Comparison of ENCODE assay signal across 8 cellular contexts in the genomic region with DNA sequence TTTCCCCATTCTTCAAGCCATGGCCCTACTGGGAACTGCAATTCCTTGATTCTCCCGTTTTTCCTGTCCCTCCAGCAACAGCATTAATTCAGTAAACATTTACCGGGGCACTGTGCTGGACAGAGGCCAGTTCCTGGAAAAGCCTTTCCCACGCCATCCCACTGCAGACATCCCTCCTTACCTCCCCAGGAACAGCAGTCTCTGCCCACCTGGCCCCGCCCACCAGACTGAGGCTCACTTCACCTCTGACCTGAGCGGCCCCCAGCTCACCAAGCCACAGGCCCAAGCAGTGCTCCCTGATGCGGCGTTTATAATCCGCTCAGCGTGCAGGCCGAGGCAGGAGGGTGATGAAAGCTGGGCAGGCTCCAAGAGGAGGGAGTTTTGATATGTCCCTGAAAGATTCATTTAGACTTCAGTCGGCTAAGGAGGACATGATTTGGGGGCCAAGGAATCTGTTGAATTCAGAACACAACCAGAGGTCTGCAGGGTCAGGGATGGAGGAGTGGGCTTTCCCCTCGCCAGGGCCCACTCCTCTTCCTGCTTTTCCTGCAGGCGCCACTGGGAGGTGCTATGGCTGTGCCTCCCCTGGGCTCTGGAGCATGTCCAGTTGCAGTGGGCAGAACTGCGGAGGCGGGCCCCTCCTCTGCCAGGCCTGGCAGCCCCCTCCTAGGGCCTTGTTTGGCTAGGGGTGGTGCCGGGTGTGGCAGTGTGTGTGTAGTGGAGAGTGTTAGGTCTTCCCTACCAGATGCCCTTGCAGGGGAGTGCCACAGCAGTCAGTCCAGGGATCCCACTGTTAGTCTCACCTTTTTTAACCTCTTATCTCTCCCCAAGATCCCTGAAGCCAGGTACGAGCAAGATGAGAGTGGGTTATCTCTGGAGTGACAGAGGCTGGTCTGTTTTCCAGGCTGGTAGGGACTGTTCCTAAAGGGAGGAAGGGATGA. TPM values are rescaled to one million over a fixed set of nuclear protein-coding genes. Genes with fewer than 3 reads are reported as not detected.
A peak's percentile ranks its signal among the peaks of the same experiment; 100 is the strongest.
DNase-seq lines count a peak whose midpoint lies in the region; ATAC-seq and TF ChIP-seq lines count a peak whose summit lies in the region.

No MANE protein-coding gene starts in this region.

- H3K4me3 Mint-ChIP-seq in effector memory CD8-positive, alpha-beta T cell, result no peak overlapping the region
- H3K4me3 Mint-ChIP-seq in activated CD4-positive, alpha-beta T cell treated with anti-CD3 and anti-CD28 coated beads for 36 hours, result no peak overlapping the region

- H3K23ac ChIP-seq in IMR-90 (ENCODE audit: low read depth, low read length), result peak overlapping the region; percentile 99

- peak overlapping the region; percentile 100 for H3K14ac ChIP-seq in IMR-90 (replicated peaks; ENCODE audit: low read depth, low read length)

- peaks cover 28% of the 10 kb centered on the region for H3K36me3 Mint-ChIP-seq in effector memory CD8-positive, alpha-beta T cell (ENCODE audit: insufficient read depth)
- peaks cover 3% of the 10 kb centered on the region for H3K36me3 Mint-ChIP-seq in activated CD4-positive, alpha-beta T cell treated with anti-CD3 and anti-CD28 coated beads for 36 hours (ENCODE audit: low read depth)

- H4K8ac ChIP-seq in IMR-90 (ENCODE audit: low read depth in 2 of 2, low read length in 2 of 2), result peak overlapping the region; percentile 99

- peak overlapping the region; percentile 44 to 77 for H3K27ac Mint-ChIP-seq in effector memory CD8-positive, alpha-beta T cell
- H3K27ac Mint-ChIP-seq in activated CD4-positive, alpha-beta T cell treated with anti-CD3 and anti-CD28 coated beads for 36 hours, result no peak overlapping the region

- peak overlapping the region; percentile 95 for H2BK5ac ChIP-seq in IMR-90 (ENCODE audit: low read depth, low read length, poor library complexity, severe bottlenecking)

- peak overlapping the region; percentile 100 for H2BK120ac ChIP-seq in IMR-90 (ENCODE audit: low read depth, low read length)

- H3K27me3 ChIP-seq in IMR-90 (ENCODE audit: control insufficient read depth, insufficient read depth, low read length) (no peaks in the 10 kb centered on the region), muscle layer of duodenum (ENCODE audit: low read depth, low read length) (no peaks in the 10 kb centered on the region)

- H3K9me3 Mint-ChIP-seq in effector memory CD8-positive, alpha-beta T cell, result no peaks in the 10 kb centered on the region
- no peaks in the 10 kb centered on the region for H3K9me3 Mint-ChIP-seq in activated CD4-positive, alpha-beta T cell treated with anti-CD3 and anti-CD28 coated beads for 36 hours (ENCODE audit: low read depth)

- intact Hi-C loops in IMR-90 (cut with micrococcal nuclease), result loop anchor here (2.0 kb wide), 1 partner anchor 29 kb away; no protein-coding TSS in a partner anchor
- intact Hi-C loops in activated CD4-positive, alpha-beta T cell treated with anti-CD3 and anti-CD28 coated beads for 36 hours (cut with DNase I, micrococcal nuclease), result no loop called here

- CTCF ChIA-PET in IMR-90 (lab: Yijun Ruan, JAX), result interaction anchor here (1.0 kb wide), 1 partner anchor 29 kb away, joined by 3 read pairs; no protein-coding TSS in a partner anchor
- CTCF ChIA-PET in activated CD4-positive, alpha-beta T cell treated with anti-CD3 and anti-CD28 coated beads for 36 hours (lab: Charles Lee), result interaction anchor here (0.7 kb wide), 1 partner anchor 16 kb away, joined by 3 read pairs; no protein-coding TSS in a partner anchor

- H3K9me3 ChIP-seq in IMR-90 (ENCODE audit: control insufficient read depth, insufficient read depth, low read length), result no peaks in the 10 kb centered on the region
- no peaks in the 10 kb centered on the region for H3K9me3 ChIP-seq in muscle layer of duodenum (ENCODE audit: control insufficient read depth in 1 of 2, low read length in 2 of 2)

- H3K27me3 Mint-ChIP-seq in effector memory CD8-positive, alpha-beta T cell, result no peaks in the 10 kb centered on the region
- H3K27me3 Mint-ChIP-seq in activated CD4-positive, alpha-beta T cell treated with anti-CD3 and anti-CD28 coated beads for 36 hours, result no peaks in the 10 kb centered on the region

- POLR2A ChIA-PET in IMR-90 (lab: Charles Lee; ENCODE audit: unreplicated experiment), result interaction anchor here (0.5 to 2.2 kb wide), 2 partner anchors 20 to 419 kb away, joined by 3 to 11 read pairs; no protein-coding TSS in a partner anchor
- POLR2A ChIA-PET in activated CD4-positive, alpha-beta T cell treated with anti-CD3 and anti-CD28 coated beads for 36 hours (lab: Charles Lee), result no interaction called here

- peak overlapping the region; percentile 92 for H2BK20ac ChIP-seq in IMR-90 (ENCODE audit: low read depth, low read length)

- peak overlapping the region; percentile 100 for H2BK15ac ChIP-seq in IMR-90 (ENCODE audit: low read depth, low read length)

- H3K4me3 ChIP-seq in IMR-90 (ENCODE audit: insufficient read depth, low read depth, low read length) (peak overlapping the region; percentile 23; the same call in 1 of the 2 replicates), muscle layer of duodenum (ENCODE audit: low read depth in 1 of 2, low read length in 2 of 2) (peak overlapping the region; percentile 49 to 88)

- BruUV-seq in IMR-90 (replicated peaks; lab: Mats Ljungman, UMichigan), result no TSS peak

- H3K27ac ChIP-seq in IMR-90 (ENCODE audit: insufficient read depth, low read length), result peak overlapping the region; percentile 98
- H3K27ac ChIP-seq in muscle layer of duodenum (ENCODE audit: low read length), result peak overlapping the region; percentile 98

- H2AK9ac ChIP-seq in IMR-90 (replicated peaks; ENCODE audit: low read depth, low read length, poor library complexity), result peak overlapping the region; percentile 100

- H2AK5ac ChIP-seq in IMR-90 (ENCODE audit: low read depth, low read length), result peak overlapping the region; percentile 100

- peak; percentile 48 for DNase-seq in AG08396 (ENCODE audit: low spot score)
- DNase-seq in IMR-90, result peak; percentile 32
- no peak for DNase-seq in effector memory CD8-positive, alpha-beta T cell
- DNase-seq in NCI-H128 (lab: John Stamatoyannopoulos, UW; ENCODE audit: unreplicated experiment), result no peak
- no peak for DNase-seq in activated CD4-positive, alpha-beta T cell treated with anti-CD3 and anti-CD28 coated beads for 36 hours
- no peak for DNase-seq in NCI-H748 treated with DMSO at 0.1 percent for 48 hours (lab: John Stamatoyannopoulos, UW)

- in situ Hi-C loops in IMR-90 (cut with MboI; ENCODE audit: low sequenced_read_pairs), result no loop called here

- H3K18ac ChIP-seq in IMR-90 (ENCODE audit: low read depth, low read length), result peak overlapping the region; percentile 96

- H4K20me1 ChIP-seq in IMR-90 (ENCODE audit: insufficient read depth, low read length), result peaks cover 32% of the 10 kb centered on the region

- H3K36me3 ChIP-seq in IMR-90 (ENCODE audit: control insufficient read depth, insufficient read depth, low read length) (peaks cover 33% of the 10 kb centered on the region), muscle layer of duodenum (ENCODE audit: control insufficient read depth in 1 of 2, insufficient read depth in 2 of 2, low read length in 2 of 2) (peaks cover 19 to 20% of the 10 kb centered on the region in 2 donors)

- no peak for TF ChIP-seq POLR2A in IMR-90 (IDR thresholded peaks at IDR 0.05; ENCODE audit: low read depth, low read length)

- TF ChIP-seq CTCF in IMR-90 (conservative IDR thresholded peaks at IDR 0.05; ENCODE audit: low read depth, low read length), result peak; percentile 62

- H4K5ac ChIP-seq in IMR-90 (ENCODE audit: low read depth, low read length), result peak overlapping the region; percentile 94

- peak overlapping the region; percentile 100 for H3K4ac ChIP-seq in IMR-90 (ENCODE audit: low read depth, low read length)

- peak; percentile 2 for ATAC-seq in IMR-90 (ENCODE audit: low read depth)
- ATAC-seq in effector memory CD8-positive, alpha-beta T cell (replicated peaks), result no peak
- no peak for ATAC-seq in activated CD4-positive, alpha-beta T cell treated with anti-CD3 and anti-CD28 coated beads for 36 hours
- no peak for ATAC-seq in GM18858 (IDR thresholded peaks at IDR 0.05; ENCODE audit: unreplicated experiment)

- H4K91ac ChIP-seq in IMR-90 (ENCODE audit: insufficient read depth, low read depth, low read length), result peak overlapping the region; percentile 100

- peak overlapping the region; percentile 81 for H3K4me2 ChIP-seq in IMR-90 (ENCODE audit: low read depth, low read length)

- peaks cover 17% of the 10 kb centered on the region for H3K9me1 ChIP-seq in IMR-90 (ENCODE audit: insufficient read depth, low read length)

- peak overlapping the region; percentile 4 for H2AFZ ChIP-seq in IMR-90 (replicated peaks; ENCODE audit: low read length, poor library complexity)

- 40% methylated on average over 1 of the region's 17 CpGs; no CpG with 5 or more reads in 1 of the 2 experiments for WGBS in IMR-90 (ENCODE audit: extremely low coverage in 2 of 2, insufficient read length in 1 of 2), 2 experiments

- dilution Hi-C loops in IMR-90 (cut with HindIII; ENCODE audit: low sequenced_read_pairs, unreplicated experiment), result no loop called here

- H3K56ac ChIP-seq in IMR-90 (ENCODE audit: extremely low read depth, insufficient read depth, low read length), result peak overlapping the region; percentile 97

- H3K79me1 ChIP-seq in IMR-90 (ENCODE audit: low read depth in 1 of 2, low read length in 2 of 2), result peaks cover 10 to 43% of the 10 kb centered on the region in 2 experiments; a peak in 3 of 4 replicates

- peak; percentile 34 for TF ChIP-seq RAD21 in IMR-90 (IDR thresholded peaks at IDR 0.05; ENCODE audit: low read length)

- peaks cover 4% of the 10 kb centered on the region in 2 donors for H3K4me1 Mint-ChIP-seq in effector memory CD8-positive, alpha-beta T cell (ENCODE audit: low read depth in 2 of 2)
- H3K4me1 Mint-ChIP-seq in activated CD4-positive, alpha-beta T cell treated with anti-CD3 and anti-CD28 coated beads for 36 hours, result no peaks in the 10 kb centered on the region

- H3K4me1 ChIP-seq in IMR-90 (ENCODE audit: control insufficient read depth, insufficient read depth, low read length) (peaks cover 29% of the 10 kb centered on the region), muscle layer of duodenum (ENCODE audit: control insufficient read depth in 1 of 2, insufficient read depth in 2 of 2, low read length in 2 of 2) (peaks cover 8 to 15% of the 10 kb centered on the region in 2 donors)

- H3K9ac ChIP-seq in IMR-90 (ENCODE audit: low read depth, low read length), result peak overlapping the region; percentile 96

RNA-seq across cellular contexts. Expression of gene TAGLN, which starts 1.4 kb away (rescaled TPM):
- 1,558 and 2,558 TPM in 2 replicates for total RNA-seq in IMR-90 (2012; rRNA removed)
- polyA plus RNA-seq in IMR-90 (2012; rRNA removed), result 3,760 and 3,780 TPM in 2 replicates
- 3,517 and 4,395 TPM in 2 replicates for polyA plus RNA-seq in IMR-90 (2012; cell fraction: cytosol; rRNA removed)
- 1,556 and 1,814 TPM in 2 replicates for polyA plus RNA-seq in IMR-90 (2012; cell fraction: nucleus; rRNA removed; ENCODE audit: low replicate concordance)
- total RNA-seq in activated CD4-positive, alpha-beta T cell treated with anti-CD3 and anti-CD28 coated beads for 36 hours, result 1 to 10 TPM; 1.6 to 2.0 TPM

RNA-seq across cellular contexts. Expression of gene SIDT2, which starts 19.2 kb away (rescaled TPM):
- total RNA-seq in IMR-90 (2012; rRNA removed), result 6.7 and 7.3 TPM in 2 replicates
- 29.7 and 30.3 TPM in 2 replicates for polyA plus RNA-seq in IMR-90 (2012; rRNA removed)
- polyA plus RNA-seq in IMR-90 (2012; cell fraction: cytosol; rRNA removed), result 13.2 and 30.9 TPM in 2 replicates
- 68.9 and 117 TPM in 2 replicates for polyA plus RNA-seq in IMR-90 (2012; cell fraction: nucleus; rRNA removed; ENCODE audit: low replicate concordance)
- 10 to 100 TPM; 21.5 to 23.7 TPM for total RNA-seq in activated CD4-positive, alpha-beta T cell treated with anti-CD3 and anti-CD28 coated beads for 36 hours

RNA-seq across cellular contexts. Expression of gene PCSK7, which starts 34.1 kb away (rescaled TPM):
- 35.8 and 36.7 TPM in 2 replicates for total RNA-seq in IMR-90 (2012; rRNA removed)
- polyA plus RNA-seq in IMR-90 (2012; rRNA removed), result 48.4 and 54.3 TPM in 2 replicates
- 30.1 and 48.3 TPM in 2 replicates for polyA plus RNA-seq in IMR-90 (2012; cell fraction: cytosol; rRNA removed)
- 117 and 148 TPM in 2 replicates for polyA plus RNA-seq in IMR-90 (2012; cell fraction: nucleus; rRNA removed; ENCODE audit: low replicate concordance)
- total RNA-seq in activated CD4-positive, alpha-beta T cell treated with anti-CD3 and anti-CD28 coated beads for 36 hours, result 10 to 100 TPM; 95.0 to 96.2 TPM

RNA-seq across cellular contexts. Expression of gene RNF214, which starts 34.7 kb away (rescaled TPM):
- 7.5 and 7.9 TPM in 2 replicates for total RNA-seq in IMR-90 (2012; rRNA removed)
- 14.8 and 16.1 TPM in 2 replicates for polyA plus RNA-seq in IMR-90 (2012; rRNA removed)
- 5.5 and 11.0 TPM in 2 replicates for polyA plus RNA-seq in IMR-90 (2012; cell fraction: cytosol; rRNA removed)
- polyA plus RNA-seq in IMR-90 (2012; cell fraction: nucleus; rRNA removed; ENCODE audit: low replicate concordance), result 18.9 and 25.0 TPM in 2 replicates
- total RNA-seq in activated CD4-positive, alpha-beta T cell treated with anti-CD3 and anti-CD28 coated beads for 36 hours, result 10 to 100 TPM; 19.3 to 24.6 TPM

RNA-seq across cellular contexts. Expression of gene PAFAH1B2, which starts 53.7 kb away (rescaled TPM):
- total RNA-seq in IMR-90 (2012; rRNA removed), result 213 and 280 TPM in 2 replicates
- 24.2 and 29.8 TPM in 2 replicates for polyA plus RNA-seq in IMR-90 (2012; rRNA removed)
- polyA plus RNA-seq in IMR-90 (2012; cell fraction: cytosol; rRNA removed), result 10.3 and 25.1 TPM in 2 replicates
- 7.3 and 18.9 TPM in 2 replicates for polyA plus RNA-seq in IMR-90 (2012; cell fraction: nucleus; rRNA removed; ENCODE audit: low replicate concordance)
- 10 to 100 TPM; 44.8 to 57.5 TPM for total RNA-seq in activated CD4-positive, alpha-beta T cell treated with anti-CD3 and anti-CD28 coated beads for 36 hours

Comparison
In these comparisons a context has a peak if more than half of its experiments do, and no peak if none do; other contexts are left out.
1. DNase-seq: peak in AG08396 (single experiment) and IMR-90 (single experiment); none in effector memory CD8-positive, alpha-beta T cell (0 of 3), NCI-H128 (single experiment), activated CD4-positive, alpha-beta T cell treated with anti-CD3 and anti-CD28 coated beads for 36 hours (single experiment) and NCI-H748 treated with DMSO at 0.1 percent for 48 hours (single experiment).
2. RNA of gene TAGLN, which starts 1.4 kb away (total RNA-seq): 1,558 to 2,558 TPM in IMR-90; 1.6 to 2.0 TPM in activated CD4-positive, alpha-beta T cell treated with anti-CD3 and anti-CD28 coated beads for 36 hours; every median in the first group is over 100 times any median in the second.